Comparison of ENCODE assay signal across 9 cellular contexts in genomic region chr11:75508051-75508561, GRCh38.
DNase-seq lines count a peak whose midpoint lies in the region; ATAC-seq lines count a peak whose summit lies in the region.
"Had no signal": no experiment of that assay in that cellular context is flagged by ENCODE, and none has a peak within 500 bp of the region (broad histone marks: within the 10 kb centered on the region; RNA-seq: fewer than 3 reads in every experiment).

No MANE protein-coding gene starts in this region.

- H3K9me3 ChIP-seq in subcutaneous abdominal adipose tissue (ENCODE audit: control insufficient read depth in 5 of 5, low read length in 5 of 5) = no peaks in the 10 kb centered on the region

- ATAC-seq in GM21786 (IDR thresholded peaks at IDR 0.05; ENCODE audit: unreplicated experiment) (no peak), HG03039 (IDR thresholded peaks at IDR 0.05; ENCODE audit: unreplicated experiment) (no peak), GM19023 (IDR thresholded peaks at IDR 0.05; ENCODE audit: unreplicated experiment) (no peak)

- no peak overlapping the region for H3K9ac ChIP-seq in subcutaneous abdominal adipose tissue (ENCODE audit: low read length in 5 of 5)

- H3K27me3 Mint-ChIP-seq in activated naive CD4-positive, alpha-beta T cell treated with anti-CD3 and anti-CD28 coated beads, Interleukin-2, amount 50 U/mL, for 24 hours = no peaks in the 10 kb centered on the region

- H3K27me3 ChIP-seq in subcutaneous abdominal adipose tissue (ENCODE audit: control insufficient read depth in 5 of 5, insufficient read depth in 4 of 5, low read length in 5 of 5) = no peaks in the 10 kb centered on the region

- peaks cover 16% of the 10 kb centered on the region for H3K4me1 Mint-ChIP-seq in activated naive CD4-positive, alpha-beta T cell treated with anti-CD3 and anti-CD28 coated beads, Interleukin-2, amount 50 U/mL, for 24 hours

- H3K4me3 Mint-ChIP-seq in activated naive CD4-positive, alpha-beta T cell treated with anti-CD3 and anti-CD28 coated beads, Interleukin-2, amount 50 U/mL, for 24 hours = no peak overlapping the region

- no peaks in the 10 kb centered on the region for H3K36me3 Mint-ChIP-seq in activated naive CD4-positive, alpha-beta T cell treated with anti-CD3 and anti-CD28 coated beads, Interleukin-2, amount 50 U/mL, for 24 hours

- peak; percentile 26 for DNase-seq in stimulated activated CD4-positive, alpha-beta T cell treated with anti-CD3 and anti-CD28 coated beads, Interleukin-15, amount 100 ng/mL, for 24 hours
- no peak for DNase-seq in stimulated activated CD4-positive, alpha-beta T cell treated with anti-CD3 and anti-CD28 coated beads, Interleukin-12 subunit alpha, Interleukin-12 subunit beta, amount 100 ng/mL, for 4 hours
- peak; percentile 20 for DNase-seq in T follicular helper cell (ENCODE audit: low read depth)
- DNase-seq: NK-92 treated with Interleukin-12 subunit alpha and Interleukin-12 subunit beta, amount 100 ng/mL, for 24 hours had no signal

- H3K4me1 ChIP-seq in subcutaneous abdominal adipose tissue (ENCODE audit: control insufficient read depth in 5 of 5, insufficient read depth in 5 of 5, low read length in 5 of 5) = peaks cover 9 to 91% (median 79%) of the 10 kb centered on the region in 5 donors

- no peak overlapping the region for H3K4me3 ChIP-seq in subcutaneous abdominal adipose tissue (ENCODE audit: low read depth in 1 of 5, low read length in 5 of 5)

- H3K27ac Mint-ChIP-seq in activated naive CD4-positive, alpha-beta T cell treated with anti-CD3 and anti-CD28 coated beads, Interleukin-2, amount 50 U/mL, for 24 hours = peak overlapping the region; percentile 39

- no peaks in the 10 kb centered on the region for H3K36me3 ChIP-seq in subcutaneous abdominal adipose tissue (ENCODE audit: control insufficient read depth in 5 of 5, insufficient read depth in 5 of 5, low read length in 5 of 5)

- H3K27ac ChIP-seq in subcutaneous abdominal adipose tissue (ENCODE audit: low read depth, low read length) = peak overlapping the region; percentile 59

- H3K9me3 Mint-ChIP-seq in activated naive CD4-positive, alpha-beta T cell treated with anti-CD3 and anti-CD28 coated beads, Interleukin-2, amount 50 U/mL, for 24 hours = no peaks in the 10 kb centered on the region
